1 cellular context compared by ENCODE assay signal in genomic region chr5:169880012-169880673, GRCh38.
TF ChIP-seq lines count a peak whose summit lies in the region.

No MANE protein-coding gene starts in this region.

TF ChIP-seq in GM23338, 12 proteins besides CTCF, POLR2A, EP300 and RAD21 (continued from another document):
- no peak for TF ChIP-seq ZNF462 (CRISPR knock-in tag; IDR thresholded peaks at IDR 0.05)
